Comparison of ENCODE assay signal across 11 cellular contexts in genomic region chr19:41053331-41053730, GRCh38. TPM values are rescaled to one million over a fixed set of nuclear protein-coding genes. Genes with fewer than 3 reads are reported as not detected.
"Had no signal": no experiment of that assay in that cellular context is flagged by ENCODE, and none has a peak within 500 bp of the region (broad histone marks: within the 10 kb centered on the region; RNA-seq: fewer than 3 reads in every experiment).

No MANE protein-coding gene starts in this region.

RNA-seq across cellular contexts. Expression of gene CYP2A13, which starts 34.9 kb away (rescaled TPM):
- total RNA-seq: activated CD4-positive, alpha-beta memory T cell treated with anti-CD3 and anti-CD28 coated beads, Interleukin-2, amount 10 ng/mL, durations not matched to agents 7 days and 5 days; activated CD4-positive, alpha-beta T cell treated with anti-CD3 and anti-CD28 coated beads for 36 hours; activated CD4-positive, alpha-beta T cell treated with anti-CD3 and anti-CD28 coated beads, Interleukin-2, amount 10 ng/mL, durations not matched to agents 7 days and 5 days; activated CD8-positive, alpha-beta memory T cell treated with anti-CD3 and anti-CD28 coated beads, Interleukin-2, amount 10 ng/mL, durations not matched to agents 7 days and 5 days; activated CD8-positive, alpha-beta T cell treated with anti-CD3 and anti-CD28 coated beads, Interleukin-2, amount 10 ng/mL, durations not matched to agents 7 days and 5 days; activated naive CD8-positive, alpha-beta T cell treated with anti-CD3 and anti-CD28 coated beads, Interleukin-2, amount 10 ng/mL, durations not matched to agents 7 days and 5 days; activated T-helper 2 cell treated with anti-CD3 and anti-CD28 coated beads, Interferon-gamma antibody, Interleukin-2, Interleukin-4, amounts not matched to agents 10 μg/mL and 5 μg/mL and 100 μg/mL, durations not matched to agents 14 hours and 24 hours and 36 hours; ascending aorta; bronchial epithelial cell; cardiac muscle cell had no signal
- polyA plus RNA-seq: adipose tissue, cardiac muscle cell had no signal
